21 cellular contexts compared by ENCODE assay signal in genomic region chr5:116563909-116564308, GRCh38. TPM values are rescaled to one million over a fixed set of nuclear protein-coding genes. Genes with fewer than 3 reads are reported as not detected.
"Had no signal": no experiment of that assay in that cellular context is flagged by ENCODE, and none has a peak within 500 bp of the region (broad histone marks: within the 10 kb centered on the region; RNA-seq: fewer than 3 reads in every experiment).

No MANE protein-coding gene starts in this region.

- ATAC-seq: activated naive CD4-positive, alpha-beta T cell treated with anti-CD3 and anti-CD28 coated beads, Interleukin-2, amount 50 U/mL, for 72 hours; mucosa of descending colon had no signal

- H3K4me3 Mint-ChIP-seq: activated B cell treated with CpG ODN at 0.5 μM for 24 hours; activated CD4-positive, alpha-beta memory T cell treated with anti-CD3 and anti-CD28 coated beads for 36 hours; activated T-helper 1 cell treated with anti-CD3 and anti-CD28 coated beads, Interleukin-12 subunit alpha, Interleukin-12 subunit beta, Interleukin-2, Interleukin-4 antibody, amounts not matched to agents 30 ng/mL and 10 ng/mL and 1 ng/mL, durations not matched to agents 14 hours and 24 hours and 36 hours; naive B cell; neural crest cell had no signal

- H3K27ac ChIP-seq: left ventricle myocardium inferior, ovary, sigmoid colon, tibial artery, uterus had no signal

- H3K27me3 ChIP-seq: ovary, sigmoid colon, tibial artery, uterus had no signal

- H3K9me3 Mint-ChIP-seq: activated B cell treated with CpG ODN at 0.5 μM for 24 hours; activated CD4-positive, alpha-beta memory T cell treated with anti-CD3 and anti-CD28 coated beads for 36 hours; activated naive CD4-positive, alpha-beta T cell treated with anti-CD3 and anti-CD28 coated beads, Interleukin-2, amount 50 U/mL, for 72 hours; activated T-helper 1 cell treated with anti-CD3 and anti-CD28 coated beads, Interleukin-12 subunit alpha, Interleukin-12 subunit beta, Interleukin-2, Interleukin-4 antibody, amounts not matched to agents 30 ng/mL and 10 ng/mL and 1 ng/mL, durations not matched to agents 14 hours and 24 hours and 36 hours had no signal

- H3K4me3 ChIP-seq: left ventricle myocardium inferior, mucosa of descending colon, ovary, sigmoid colon, tibial artery, uterus had no signal

- H3K36me3 ChIP-seq: left ventricle myocardium inferior, ovary, sigmoid colon, tibial artery, uterus had no signal

- H3K4me1 ChIP-seq: tibial artery, uterus had no signal

- H3K9me3 ChIP-seq: left ventricle myocardium inferior, mucosa of descending colon, ovary, sigmoid colon, tibial artery, uterus had no signal

- H3K27ac Mint-ChIP-seq: activated B cell treated with CpG ODN at 0.5 μM for 24 hours; activated CD4-positive, alpha-beta memory T cell treated with anti-CD3 and anti-CD28 coated beads for 36 hours; activated naive CD4-positive, alpha-beta T cell treated with anti-CD3 and anti-CD28 coated beads, Interleukin-2, amount 50 U/mL, for 72 hours; activated T-helper 1 cell treated with anti-CD3 and anti-CD28 coated beads, Interleukin-12 subunit alpha, Interleukin-12 subunit beta, Interleukin-2, Interleukin-4 antibody, amounts not matched to agents 30 ng/mL and 10 ng/mL and 1 ng/mL, durations not matched to agents 14 hours and 24 hours and 36 hours; naive B cell had no signal

- H3K36me3 Mint-ChIP-seq: activated CD4-positive, alpha-beta memory T cell treated with anti-CD3 and anti-CD28 coated beads for 36 hours; naive B cell had no signal

- DNase-seq: activated B cell treated with CpG ODN at 0.5 μM for 24 hours; activated CD4-positive, alpha-beta memory T cell treated with anti-CD3 and anti-CD28 coated beads for 36 hours; activated CD4-positive, alpha-beta T cell treated with anti-CD3 and anti-CD28 coated beads for 4 hours; activated gamma-delta T cell treated with Interleukin-2 at 50 U/mL for 16 hours; activated T-cell treated with anti-CD3 and anti-CD28 coated beads for 4 hours; dermis blood vessel endothelial cell; effector memory CD4-positive, alpha-beta T cell; hippocampal formation; kidney; left ventricle myocardium inferior; mucosa of descending colon; naive B cell; ovary; sigmoid colon; stimulated activated CD8-positive, alpha-beta memory T cell treated with anti-CD3 and anti-CD28 coated beads, Interleukin-4, amount 100 ng/mL, for 48 hours; stimulated activated naive CD4-positive, alpha-beta T cell; tibial artery; uterus had no signal

RNA-seq across cellular contexts. Expression of gene SEMA6A, which starts 10.7 kb away (rescaled TPM):
- total RNA-seq: activated CD4-positive, alpha-beta memory T cell treated with anti-CD3 and anti-CD28 coated beads for 36 hours had no signal
